In the genomic region with DNA sequence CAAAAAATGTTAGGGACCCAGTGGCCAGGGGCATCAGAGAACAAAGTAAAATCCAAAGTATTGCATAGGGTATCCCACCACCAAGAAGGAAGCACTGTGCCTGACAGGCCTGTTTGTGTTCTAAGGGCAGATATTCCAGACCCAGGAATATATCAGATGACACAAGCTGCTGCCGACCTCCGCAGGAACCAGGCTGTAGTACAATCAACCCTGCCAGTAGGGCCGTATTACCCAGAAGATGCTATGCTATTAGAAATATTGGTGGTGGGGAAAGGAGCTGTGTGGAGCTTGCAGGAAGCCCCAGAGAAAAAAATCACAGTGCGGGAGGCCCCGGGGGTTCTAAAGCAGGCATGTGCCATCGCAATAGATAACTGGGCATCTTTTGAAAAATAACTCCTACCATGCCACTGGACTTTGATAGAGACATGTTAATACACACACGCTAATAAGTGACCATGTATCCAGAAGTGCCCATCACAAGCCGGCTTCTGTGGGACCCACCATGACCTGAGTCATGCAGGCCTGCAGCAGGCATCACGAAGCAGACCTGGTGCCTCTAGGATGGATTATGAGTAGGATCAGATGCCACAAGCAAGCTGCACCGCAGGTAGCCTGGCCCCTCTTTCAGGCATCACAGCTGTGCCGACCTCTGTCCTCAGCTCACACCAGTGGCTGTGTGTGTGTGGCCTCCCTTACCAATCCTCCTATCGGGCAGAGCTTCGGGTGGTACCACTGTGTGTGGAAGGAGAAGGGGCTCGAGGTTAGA, we compare ENCODE assay signal across 1 cellular context.
TF ChIP-seq lines count a peak whose summit lies in the region.

No MANE protein-coding gene starts in this region.

TF ChIP-seq in GM23338, 12 proteins besides CTCF, POLR2A, EP300 and RAD21 (continued from another document):
- TF ChIP-seq, protein P1, sequence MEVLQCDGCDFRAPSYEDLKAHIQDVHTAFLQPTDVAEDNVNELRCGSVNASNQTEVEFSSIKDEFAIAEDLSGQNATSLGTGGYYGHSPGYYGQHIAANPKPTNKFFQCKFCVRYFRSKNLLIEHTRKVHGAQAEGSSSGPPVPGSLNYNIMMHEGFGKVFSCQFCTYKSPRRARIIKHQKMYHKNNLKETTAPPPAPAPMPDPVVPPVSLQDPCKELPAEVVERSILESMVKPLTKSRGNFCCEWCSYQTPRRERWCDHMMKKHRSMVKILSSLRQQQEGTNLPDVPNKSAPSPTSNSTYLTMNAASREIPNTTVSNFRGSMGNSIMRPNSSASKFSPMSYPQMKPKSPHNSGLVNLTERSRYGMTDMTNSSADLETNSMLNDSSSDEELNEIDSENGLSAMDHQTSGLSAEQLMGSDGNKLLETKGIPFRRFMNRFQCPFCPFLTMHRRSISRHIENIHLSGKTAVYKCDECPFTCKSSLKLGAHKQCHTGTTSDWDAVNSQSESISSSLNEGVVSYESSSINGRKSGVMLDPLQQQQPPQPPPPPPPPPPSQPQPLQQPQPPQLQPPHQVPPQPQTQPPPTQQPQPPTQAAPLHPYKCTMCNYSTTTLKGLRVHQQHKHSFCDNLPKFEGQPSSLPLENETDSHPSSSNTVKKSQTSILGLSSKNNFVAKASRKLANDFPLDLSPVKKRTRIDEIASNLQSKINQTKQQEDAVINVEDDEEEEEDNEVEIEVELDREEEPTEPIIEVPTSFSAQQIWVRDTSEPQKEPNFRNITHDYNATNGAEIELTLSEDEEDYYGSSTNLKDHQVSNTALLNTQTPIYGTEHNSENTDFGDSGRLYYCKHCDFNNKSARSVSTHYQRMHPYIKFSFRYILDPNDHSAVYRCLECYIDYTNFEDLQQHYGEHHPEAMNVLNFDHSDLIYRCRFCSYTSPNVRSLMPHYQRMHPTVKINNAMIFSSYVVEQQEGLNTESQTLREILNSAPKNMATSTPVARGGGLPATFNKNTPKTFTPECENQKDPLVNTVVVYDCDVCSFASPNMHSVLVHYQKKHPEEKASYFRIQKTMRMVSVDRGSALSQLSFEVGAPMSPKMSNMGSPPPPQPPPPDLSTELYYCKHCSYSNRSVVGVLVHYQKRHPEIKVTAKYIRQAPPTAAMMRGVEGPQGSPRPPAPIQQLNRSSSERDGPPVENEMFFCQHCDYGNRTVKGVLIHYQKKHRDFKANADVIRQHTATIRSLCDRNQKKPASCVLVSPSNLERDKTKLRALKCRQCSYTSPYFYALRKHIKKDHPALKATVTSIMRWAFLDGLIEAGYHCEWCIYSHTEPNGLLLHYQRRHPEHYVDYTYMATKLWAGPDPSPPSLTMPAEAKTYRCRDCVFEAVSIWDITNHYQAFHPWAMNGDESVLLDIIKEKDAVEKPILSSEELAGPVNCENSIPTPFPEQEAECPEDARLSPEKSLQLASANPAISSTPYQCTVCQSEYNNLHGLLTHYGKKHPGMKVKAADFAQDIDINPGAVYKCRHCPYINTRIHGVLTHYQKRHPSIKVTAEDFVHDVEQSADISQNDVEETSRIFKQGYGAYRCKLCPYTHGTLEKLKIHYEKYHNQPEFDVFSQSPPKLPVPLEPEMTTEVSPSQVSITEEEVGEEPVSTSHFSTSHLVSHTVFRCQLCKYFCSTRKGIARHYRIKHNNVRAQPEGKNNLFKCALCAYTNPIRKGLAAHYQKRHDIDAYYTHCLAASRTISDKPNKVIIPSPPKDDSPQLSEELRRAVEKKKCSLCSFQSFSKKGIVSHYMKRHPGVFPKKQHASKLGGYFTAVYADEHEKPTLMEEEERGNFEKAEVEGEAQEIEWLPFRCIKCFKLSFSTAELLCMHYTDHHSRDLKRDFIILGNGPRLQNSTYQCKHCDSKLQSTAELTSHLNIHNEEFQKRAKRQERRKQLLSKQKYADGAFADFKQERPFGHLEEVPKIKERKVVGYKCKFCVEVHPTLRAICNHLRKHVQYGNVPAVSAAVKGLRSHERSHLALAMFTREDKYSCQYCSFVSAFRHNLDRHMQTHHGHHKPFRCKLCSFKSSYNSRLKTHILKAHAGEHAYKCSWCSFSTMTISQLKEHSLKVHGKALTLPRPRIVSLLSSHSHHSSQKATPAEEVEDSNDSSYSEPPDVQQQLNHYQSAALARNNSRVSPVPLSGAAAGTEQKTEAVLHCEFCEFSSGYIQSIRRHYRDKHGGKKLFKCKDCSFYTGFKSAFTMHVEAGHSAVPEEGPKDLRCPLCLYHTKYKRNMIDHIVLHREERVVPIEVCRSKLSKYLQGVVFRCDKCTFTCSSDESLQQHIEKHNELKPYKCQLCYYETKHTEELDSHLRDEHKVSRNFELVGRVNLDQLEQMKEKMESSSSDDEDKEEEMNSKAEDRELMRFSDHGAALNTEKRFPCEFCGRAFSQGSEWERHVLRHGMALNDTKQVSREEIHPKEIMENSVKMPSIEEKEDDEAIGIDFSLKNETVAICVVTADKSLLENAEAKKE (CRISPR knock-in tag; IDR thresholded peaks at IDR 0.05): no peak
- TF ChIP-seq, protein P2, sequence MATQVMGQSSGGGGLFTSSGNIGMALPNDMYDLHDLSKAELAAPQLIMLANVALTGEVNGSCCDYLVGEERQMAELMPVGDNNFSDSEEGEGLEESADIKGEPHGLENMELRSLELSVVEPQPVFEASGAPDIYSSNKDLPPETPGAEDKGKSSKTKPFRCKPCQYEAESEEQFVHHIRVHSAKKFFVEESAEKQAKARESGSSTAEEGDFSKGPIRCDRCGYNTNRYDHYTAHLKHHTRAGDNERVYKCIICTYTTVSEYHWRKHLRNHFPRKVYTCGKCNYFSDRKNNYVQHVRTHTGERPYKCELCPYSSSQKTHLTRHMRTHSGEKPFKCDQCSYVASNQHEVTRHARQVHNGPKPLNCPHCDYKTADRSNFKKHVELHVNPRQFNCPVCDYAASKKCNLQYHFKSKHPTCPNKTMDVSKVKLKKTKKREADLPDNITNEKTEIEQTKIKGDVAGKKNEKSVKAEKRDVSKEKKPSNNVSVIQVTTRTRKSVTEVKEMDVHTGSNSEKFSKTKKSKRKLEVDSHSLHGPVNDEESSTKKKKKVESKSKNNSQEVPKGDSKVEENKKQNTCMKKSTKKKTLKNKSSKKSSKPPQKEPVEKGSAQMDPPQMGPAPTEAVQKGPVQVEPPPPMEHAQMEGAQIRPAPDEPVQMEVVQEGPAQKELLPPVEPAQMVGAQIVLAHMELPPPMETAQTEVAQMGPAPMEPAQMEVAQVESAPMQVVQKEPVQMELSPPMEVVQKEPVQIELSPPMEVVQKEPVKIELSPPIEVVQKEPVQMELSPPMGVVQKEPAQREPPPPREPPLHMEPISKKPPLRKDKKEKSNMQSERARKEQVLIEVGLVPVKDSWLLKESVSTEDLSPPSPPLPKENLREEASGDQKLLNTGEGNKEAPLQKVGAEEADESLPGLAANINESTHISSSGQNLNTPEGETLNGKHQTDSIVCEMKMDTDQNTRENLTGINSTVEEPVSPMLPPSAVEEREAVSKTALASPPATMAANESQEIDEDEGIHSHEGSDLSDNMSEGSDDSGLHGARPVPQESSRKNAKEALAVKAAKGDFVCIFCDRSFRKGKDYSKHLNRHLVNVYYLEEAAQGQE (IDR thresholded peaks at IDR 0.05; ENCODE audit: unreplicated experiment): no peak
- TF ChIP-seq POLR2AphosphoS5 (IDR thresholded peaks at IDR 0.05; ENCODE audit: low read depth) (no peak), NANOG (IDR thresholded peaks at IDR 0.05; ENCODE audit: borderline replicate concordance) (no peak), ZNF331 (CRISPR knock-in tag; IDR thresholded peaks at IDR 0.05; ENCODE audit: low read depth) (no peak), STAT1 (IDR thresholded peaks at IDR 0.05; ENCODE audit: unreplicated experiment) (no peak)
